ENCODE assay signal across 1 cellular context in the genomic region with DNA sequence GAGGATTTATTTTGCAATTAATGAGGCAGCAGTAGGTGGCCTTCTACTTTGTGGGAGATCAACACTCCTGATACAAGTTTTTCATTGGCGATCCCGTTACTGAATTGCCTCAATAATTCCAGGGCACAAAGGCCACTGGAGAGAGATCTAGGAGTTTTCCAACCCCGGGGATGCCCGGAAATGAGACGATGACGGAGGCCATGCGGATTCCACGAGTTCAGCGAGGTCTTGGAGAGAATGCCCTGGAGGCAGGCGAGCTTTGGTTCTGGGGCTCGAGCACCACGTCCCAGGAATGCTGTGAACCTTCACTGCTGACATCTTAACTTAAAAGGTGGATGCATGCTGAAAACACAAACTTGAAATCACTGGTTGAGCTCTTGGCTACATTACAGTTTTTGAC.
TF ChIP-seq lines count a peak whose summit lies in the region.

No MANE protein-coding gene starts in this region.

TF ChIP-seq in WTC11, 78 proteins besides CTCF, POLR2A, EP300 and RAD21 (continued from another document):
- TF ChIP-seq, protein P1, sequence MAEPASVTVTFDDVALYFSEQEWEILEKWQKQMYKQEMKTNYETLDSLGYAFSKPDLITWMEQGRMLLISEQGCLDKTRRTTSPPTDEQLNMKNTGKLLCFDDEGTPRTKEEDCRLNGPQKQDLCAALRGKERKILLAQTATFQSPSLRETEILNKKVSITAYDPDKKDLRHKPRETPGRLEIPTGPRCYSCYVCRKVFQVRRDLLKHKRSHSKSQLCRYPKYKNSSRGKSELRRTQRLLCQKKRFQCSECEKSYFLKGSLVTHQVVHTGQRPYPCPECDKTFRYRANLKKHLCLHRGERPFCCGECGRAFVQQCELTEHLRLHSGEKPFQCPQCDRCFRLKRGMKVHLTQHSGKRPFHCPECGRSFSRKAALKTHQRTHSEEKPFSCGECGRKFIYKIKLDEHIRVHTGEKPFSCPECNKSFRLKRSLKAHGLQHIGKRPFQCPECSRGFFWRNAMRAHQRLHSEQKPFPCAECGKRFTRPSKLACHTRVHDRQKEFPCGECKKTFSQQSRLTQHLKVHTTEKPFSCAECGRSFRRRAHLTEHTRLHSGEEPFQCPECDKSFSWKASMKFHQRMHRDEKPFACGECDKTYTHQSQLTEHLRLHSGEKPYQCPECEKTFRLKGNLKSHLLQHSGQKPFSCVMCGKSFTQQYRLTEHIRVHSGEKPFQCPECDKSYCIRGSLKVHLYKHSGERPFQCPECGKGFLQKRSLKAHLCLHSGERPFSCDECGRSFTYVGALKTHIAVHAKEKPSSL (CRISPR knock-in tag; conservative IDR thresholded peaks at IDR 0.05), result no peak
